In the genomic region with DNA sequence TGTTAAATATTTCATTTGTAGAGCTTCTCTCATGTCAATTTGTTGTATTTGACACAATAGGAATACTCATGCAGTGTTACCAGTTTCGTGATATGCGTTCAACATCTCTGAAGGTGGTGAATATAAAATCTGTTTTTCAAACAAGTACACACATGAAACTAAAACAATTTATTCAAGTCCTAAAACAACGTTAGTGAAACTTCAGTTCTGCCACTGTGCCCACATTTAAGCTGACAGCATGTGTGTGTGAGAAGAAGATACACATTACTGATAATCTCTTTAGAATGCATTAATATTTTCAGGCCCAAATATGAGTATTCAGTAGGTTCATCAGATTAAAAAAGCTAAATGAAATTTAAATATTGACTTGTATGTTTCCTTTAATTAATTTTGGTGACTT, we compare ENCODE assay signal across 9 cellular contexts. TPM values are rescaled to one million over a fixed set of nuclear protein-coding genes. Genes with fewer than 3 reads are reported as not detected.
DNase-seq lines count a peak whose midpoint lies in the region; ATAC-seq, FAIRE-seq and TF ChIP-seq lines count a peak whose summit lies in the region.
"Had no signal": no experiment of that assay in that cellular context is flagged by ENCODE, and none has a peak within 500 bp of the region (broad histone marks: within the 10 kb centered on the region; RNA-seq: fewer than 3 reads in every experiment).

No MANE protein-coding gene starts in this region.

- H3K4me1 Mint-ChIP-seq in GM23338, result peaks cover 81% of the 10 kb centered on the region
- H3K4me1 Mint-ChIP-seq in activated CD8-positive, alpha-beta T cell treated with anti-CD3 and anti-CD28 coated beads for 36 hours (ENCODE audit: low read depth), result peaks cover 38% of the 10 kb centered on the region

- TF ChIP-seq POLR2A in stomach (IDR thresholded peaks at IDR 0.05), result no peak

- H3K27ac ChIP-seq in GM23338 (ENCODE audit: low read depth) (no peak overlapping the region), keratinocyte (ENCODE audit: control insufficient read depth, insufficient read depth, low read length) (peak overlapping the region; percentile 88), stomach (peak overlapping the region in 4 of 5 donors; percentile 80 to 85 (median 84))

- TF ChIP-seq CTCF in GM23338 (conservative IDR thresholded peaks at IDR 0.05; ENCODE audit: low read depth in 2 of 2) (no peak), keratinocyte (optimal IDR thresholded peaks at IDR 0.05 in 1 of 3, IDR thresholded peaks at IDR 0.05 in 1 of 3, conservative IDR thresholded peaks at IDR 0.05 in 1 of 3; ENCODE audit: extremely low read depth in 1 of 3, insufficient read depth in 2 of 3, low read length in 3 of 3) (no peak), stomach (IDR thresholded peaks at IDR 0.05) (no peak)
- TF ChIP-seq CTCF in activated CD8-positive, alpha-beta T cell treated with anti-CD3 and anti-CD28 coated beads for 36 hours (IDR thresholded peaks at IDR 0.05), result no peak

- ATAC-seq in GM23338, result no peak
- ATAC-seq in activated CD8-positive, alpha-beta T cell treated with anti-CD3 and anti-CD28 coated beads for 36 hours, result no peak
- no peak for ATAC-seq in HG02938 (IDR thresholded peaks at IDR 0.05; ENCODE audit: unreplicated experiment)

- H3K4me3 ChIP-seq in GM23338, result no peak overlapping the region
- H3K4me3 ChIP-seq in keratinocyte (ENCODE audit: control insufficient read depth in 2 of 3, extremely low read depth in 1 of 3, insufficient read depth in 2 of 3, low read depth in 1 of 3, low read length in 3 of 3), result peak overlapping the region in 1 of 3 experiments; percentile 10
- no peak overlapping the region for H3K4me3 ChIP-seq in stomach

- H3K4me1 ChIP-seq in GM23338 (ENCODE audit: insufficient read depth), result peaks cover 78% of the 10 kb centered on the region
- H3K4me1 ChIP-seq in keratinocyte (ENCODE audit: control insufficient read depth, extremely low read depth, insufficient read depth, low read length), result peaks cover 63% of the 10 kb centered on the region
- H3K4me1 ChIP-seq in stomach, result peaks cover 51 to 100% (median 76%) of the 10 kb centered on the region in 4 donors

- H4K20me1 ChIP-seq in GM23338 (replicated peaks; ENCODE audit: insufficient read depth) (no peaks in the 10 kb centered on the region), keratinocyte (ENCODE audit: control insufficient read depth, extremely low read depth, insufficient read depth, low read length) (no peaks in the 10 kb centered on the region)

- no peak overlapping the region for H3K27ac Mint-ChIP-seq in GM23338
- peak overlapping the region; percentile 94 for H3K27ac Mint-ChIP-seq in activated CD8-positive, alpha-beta T cell treated with anti-CD3 and anti-CD28 coated beads for 36 hours

- H3K79me2 ChIP-seq in GM23338 (replicated peaks; ENCODE audit: insufficient read depth) (peaks cover 69% of the 10 kb centered on the region), keratinocyte (ENCODE audit: control insufficient read depth, insufficient read depth, low read length) (peaks cover 24% of the 10 kb centered on the region)

- CTCF ChIA-PET in activated CD8-positive, alpha-beta T cell treated with anti-CD3 and anti-CD28 coated beads for 36 hours (lab: Charles Lee), result interaction anchor here (1.0 to 1.2 kb wide), 3 partner anchors 14 to 24 kb away, joined by 3 read pairs; no protein-coding TSS in a partner anchor

- H3K4me2 ChIP-seq in GM23338, result peak overlapping the region; percentile 24; the same call in 1 of the 2 replicates
- peak overlapping the region; percentile 88 for H3K4me2 ChIP-seq in keratinocyte (ENCODE audit: control insufficient read depth, extremely low read depth, insufficient read depth, low read depth, low read length)

- H3K4me3 Mint-ChIP-seq in GM23338, result no peak overlapping the region
- H3K4me3 Mint-ChIP-seq in activated CD8-positive, alpha-beta T cell treated with anti-CD3 and anti-CD28 coated beads for 36 hours, result no peak overlapping the region

- WGBS in stomach, 5 donors, result 41 to 57% (median 50%) methylated on average over 3 of the region's 3 CpGs

- TF ChIP-seq EP300 in stomach (IDR thresholded peaks at IDR 0.05), result no peak

- no peak overlapping the region for H2AFZ ChIP-seq in GM23338
- no peak overlapping the region for H2AFZ ChIP-seq in keratinocyte (ENCODE audit: control insufficient read depth, low read length)

- H3K27me3 ChIP-seq in GM23338 (ENCODE audit: insufficient read depth), result no peaks in the 10 kb centered on the region
- H3K27me3 ChIP-seq in keratinocyte (ENCODE audit: control insufficient read depth, extremely low read depth, insufficient read depth, low read length), result no peaks in the 10 kb centered on the region
- H3K27me3 ChIP-seq in stomach, result no peaks in the 10 kb centered on the region

- no peaks in the 10 kb centered on the region for H3K36me3 Mint-ChIP-seq in GM23338 (ENCODE audit: low read depth)
- H3K36me3 Mint-ChIP-seq in activated CD8-positive, alpha-beta T cell treated with anti-CD3 and anti-CD28 coated beads for 36 hours (ENCODE audit: low read depth), result peaks cover 2% of the 10 kb centered on the region

- H3K9me3 ChIP-seq in keratinocyte (ENCODE audit: control insufficient read depth, low read depth, low read length) (no peaks in the 10 kb centered on the region), stomach (no peaks in the 10 kb centered on the region)

- H3F3A ChIP-seq in GM23338 (replicated peaks; ENCODE audit: low read depth), result no peaks in the 10 kb centered on the region

- no peaks in the 10 kb centered on the region for H3K27me3 Mint-ChIP-seq in GM23338 (ENCODE audit: insufficient read depth, low read depth, poor library complexity)
- no peaks in the 10 kb centered on the region for H3K27me3 Mint-ChIP-seq in activated CD8-positive, alpha-beta T cell treated with anti-CD3 and anti-CD28 coated beads for 36 hours

- no peaks in the 10 kb centered on the region for H3K9me1 ChIP-seq in keratinocyte (ENCODE audit: control insufficient read depth, extremely low read depth, insufficient read depth, low read length)

- dilution Hi-C loops in keratinocyte (cut with MboI; ENCODE audit: extremely low pct_ligation_motif_present, low sequenced_read_pairs), result no loop called here

- H3K9me3 Mint-ChIP-seq in GM23338, result no peaks in the 10 kb centered on the region; the same call in 2 of the 3 replicates
- H3K9me3 Mint-ChIP-seq in activated CD8-positive, alpha-beta T cell treated with anti-CD3 and anti-CD28 coated beads for 36 hours, result peaks cover 5% of the 10 kb centered on the region

- H3K9me2 ChIP-seq in GM23338 (ENCODE audit: insufficient read depth), result peaks cover 2% of the 10 kb centered on the region; the same call in 1 of the 2 replicates

- no peaks in the 10 kb centered on the region for H3K36me3 ChIP-seq in GM23338 (ENCODE audit: insufficient read depth)
- H3K36me3 ChIP-seq in keratinocyte (ENCODE audit: control insufficient read depth in 2 of 2, extremely low read depth in 1 of 2, insufficient read depth in 2 of 2, low read length in 2 of 2), result no peaks in the 10 kb centered on the region
- H3K36me3 ChIP-seq in stomach, result no peaks in the 10 kb centered on the region

- POLR2A ChIA-PET in activated CD8-positive, alpha-beta T cell treated with anti-CD3 and anti-CD28 coated beads for 36 hours (lab: Charles Lee), result no interaction called here

- FAIRE-seq in keratinocyte (lab: Jason Lieb, UNC), result peak; percentile 34
- FAIRE-seq: endometrium had no signal

- DNase-seq in GM23338 (ENCODE audit: low spot score) (no peak), keratinocyte (ENCODE audit: low read depth, low spot score) (no peak), stomach (no peak), NCI-H2171 treated with DMSO at 0.1 percent for 48 hours (lab: John Stamatoyannopoulos, UW) (no peak), NCI-H2227 treated with DMSO at 0.1 percent for 48 hours (lab: John Stamatoyannopoulos, UW) (no peak)
- DNase-seq in activated CD8-positive, alpha-beta T cell treated with anti-CD3 and anti-CD28 coated beads for 36 hours, result no peak
- DNase-seq: activated naive CD8-positive, alpha-beta T cell treated with anti-CD3 and anti-CD28 coated beads, Interleukin-2, amount 10 ng/mL, durations not matched to agents 7 days and 5 days had no signal

- intact Hi-C loops in activated CD8-positive, alpha-beta T cell treated with anti-CD3 and anti-CD28 coated beads for 36 hours (cut with micrococcal nuclease), result loop anchor here (2.0 kb wide), 1 partner anchor 154 kb away; a partner anchor contains a TSS
- intact Hi-C loops in stomach (cut with DNase I; ENCODE audit: low total_unique reads), result no loop called here

- peak overlapping the region; percentile 36 for H3K9ac ChIP-seq in keratinocyte (ENCODE audit: control insufficient read depth, extremely low read depth, insufficient read depth, low read length)

TF ChIP-seq in GM23338, 12 proteins besides CTCF, POLR2A, EP300 and RAD21 (continues in another document):
- TF ChIP-seq, protein P1, sequence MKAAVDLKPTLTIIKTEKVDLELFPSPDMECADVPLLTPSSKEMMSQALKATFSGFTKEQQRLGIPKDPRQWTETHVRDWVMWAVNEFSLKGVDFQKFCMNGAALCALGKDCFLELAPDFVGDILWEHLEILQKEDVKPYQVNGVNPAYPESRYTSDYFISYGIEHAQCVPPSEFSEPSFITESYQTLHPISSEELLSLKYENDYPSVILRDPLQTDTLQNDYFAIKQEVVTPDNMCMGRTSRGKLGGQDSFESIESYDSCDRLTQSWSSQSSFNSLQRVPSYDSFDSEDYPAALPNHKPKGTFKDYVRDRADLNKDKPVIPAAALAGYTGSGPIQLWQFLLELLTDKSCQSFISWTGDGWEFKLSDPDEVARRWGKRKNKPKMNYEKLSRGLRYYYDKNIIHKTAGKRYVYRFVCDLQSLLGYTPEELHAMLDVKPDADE (IDR thresholded peaks at IDR 0.05), result no peak

RNA-seq across cellular contexts. Expression of a gene that starts 21.7 kb away (rescaled TPM):
- total RNA-seq in GM23338 (2014; rRNA removed; shearing (Covaris generic)), result 18.4 and 32.6 TPM in 2 replicates
- 3.6 and 4.0 TPM in 2 replicates for polyA plus RNA-seq in GM23338 (2016; fragmentation: Nextera tagmentation; extraction: Ambion mirVana)
- total RNA-seq in activated CD8-positive, alpha-beta T cell treated with anti-CD3 and anti-CD28 coated beads for 36 hours, result under 1 TPM; 0.20 to 0.34 TPM
- 10.0 to 11.0 TPM (median 10.1 TPM) in 3 replicates for polyA plus RNA-seq in keratinocyte
- 25.5 TPM for polyA plus RNA-seq in keratinocyte (2011; ENCODE audit: low read depth)
- 4.4 and 9.5 TPM in 2 replicates for polyA plus RNA-seq in keratinocyte (2011; cell fraction: cytosol; rRNA removed)
- polyA plus RNA-seq in keratinocyte (2011; cell fraction: nucleus; rRNA removed), result 17.9 and 22.6 TPM in 2 replicates
- polyA plus RNA-seq in keratinocyte (2012; ENCODE audit: low replicate concordance), result 5.8 and 13.5 TPM in 2 replicates
- polyA minus RNA-seq in keratinocyte, result 8.4 to 28.2 TPM (median 17.5 TPM) in 3 replicates
- 9.4 TPM for polyA minus RNA-seq in keratinocyte (2011; cell fraction: cytosol; rRNA and poly(A)+ RNA removed)
- 21.0 and 38.9 TPM in 2 replicates for polyA minus RNA-seq in keratinocyte (2011; cell fraction: nucleus; rRNA and poly(A)+ RNA removed)
- total RNA-seq in stomach, result 100 to 1,000 TPM in 1 of 5 donors, 10 to 100 TPM in 4; 25.1 to 101 (median 60.8) TPM
- 1 to 10 TPM; 3.2 to 4.8 (median 4.3) TPM for polyA plus RNA-seq in stomach

Comparison
In these comparisons a context has a peak if more than half of its experiments do, and no peak if none do; other contexts are left out.
1. RNA of a gene that starts 21.7 kb away (total RNA-seq): 25.1 to 101 TPM in stomach and 18.4 to 32.6 TPM in GM23338; 0.20 to 0.34 TPM in activated CD8-positive, alpha-beta T cell treated with anti-CD3 and anti-CD28 coated beads for 36 hours; every median in the first group is over 10 times any median in the second.